ENCODE assay signal across 20 cellular contexts in genomic region chr20:44517454-44517853, GRCh38. TPM values are rescaled to one million over a fixed set of nuclear protein-coding genes. Genes with fewer than 3 reads are reported as not detected.
DNase-seq lines count a peak whose midpoint lies in the region; ATAC-seq and TF ChIP-seq lines count a peak whose summit lies in the region.
"Had no signal": no experiment of that assay in that cellular context is flagged by ENCODE, and none has a peak within 500 bp of the region (broad histone marks: within the 10 kb centered on the region; RNA-seq: fewer than 3 reads in every experiment).

No MANE protein-coding gene starts in this region.

- H2AFZ ChIP-seq in ACC112 (ENCODE audit: low read length, unreplicated experiment): no peak overlapping the region

- peaks cover 36% of the 10 kb centered on the region for H3K4me1 ChIP-seq in ACC112 (ENCODE audit: control insufficient read depth, insufficient read depth, low read length, unreplicated experiment)
- peaks cover 65% of the 10 kb centered on the region for H3K4me1 ChIP-seq in CD4-positive, alpha-beta memory T cell (ENCODE audit: insufficient read depth, low read length)

- peaks cover 12 to 50% of the 10 kb centered on the region in 2 donors for H3K36me3 Mint-ChIP-seq in CD4-positive, alpha-beta memory T cell
- peaks cover 20% of the 10 kb centered on the region for H3K36me3 Mint-ChIP-seq in brain
- H3K36me3 Mint-ChIP-seq in naive thymus-derived CD8-positive, alpha-beta T cell: peaks cover 4 to 46% (median 9%) of the 10 kb centered on the region in 3 donors

- intact Hi-C loops in CD4-positive, alpha-beta memory T cell (cut with micrococcal nuclease): no loop called here

- H3K36me3 ChIP-seq in ACC112 (ENCODE audit: insufficient read depth, low read length): no peaks in the 10 kb centered on the region
- H3K36me3 ChIP-seq in CD4-positive, alpha-beta memory T cell (ENCODE audit: insufficient read depth, low read length): peaks cover 10% of the 10 kb centered on the region
- H3K36me3 ChIP-seq: colonic mucosa had no signal

- TF ChIP-seq CTCF in brain (conservative IDR thresholded peaks at IDR 0.05): no peak

- no peak for ATAC-seq in naive thymus-derived CD8-positive, alpha-beta T cell
- no peak for ATAC-seq in GM21576 (IDR thresholded peaks at IDR 0.05; ENCODE audit: unreplicated experiment)
- ATAC-seq: SK-N-SH treated with all-trans-retinoic acid at 6 μM for 48 hours had no signal

- POLR2A ChIA-PET in CD4-positive, alpha-beta memory T cell (lab: Charles Lee; ENCODE audit: partially characterized antibody): interaction anchor here (1.0 kb wide), 1 partner anchor 8 kb away, joined by 3 read pairs; no protein-coding TSS in a partner anchor
- POLR2A ChIA-PET in naive thymus-derived CD8-positive, alpha-beta T cell (lab: Charles Lee): no interaction called here

- peak overlapping the region in 6 of 7 donors; percentile 19 to 83 (median 73) for H3K27ac Mint-ChIP-seq in CD4-positive, alpha-beta memory T cell
- H3K27ac Mint-ChIP-seq in brain: peak overlapping the region in 4 of 5 experiments; percentile 9 to 17 (median 15)
- H3K27ac Mint-ChIP-seq in naive thymus-derived CD8-positive, alpha-beta T cell: peak overlapping the region; percentile 30 to 92 (median 80)

- peak overlapping the region; percentile 48 for H3K27ac ChIP-seq in ACC112 (ENCODE audit: low read depth, low read length)
- H3K27ac ChIP-seq in CD4-positive, alpha-beta memory T cell (ENCODE audit: low read depth, low read length): peak overlapping the region; percentile 23
- H3K27ac ChIP-seq: colonic mucosa had no signal

- no peaks in the 10 kb centered on the region for H3K9me3 Mint-ChIP-seq in CD4-positive, alpha-beta memory T cell
- no peaks in the 10 kb centered on the region for H3K9me3 Mint-ChIP-seq in brain
- no peaks in the 10 kb centered on the region for H3K9me3 Mint-ChIP-seq in naive thymus-derived CD8-positive, alpha-beta T cell
- H3K9me3 Mint-ChIP-seq: neural crest cell had no signal

- peaks cover 43 to 88% (median 65%) of the 10 kb centered on the region in 4 donors for H3K4me1 Mint-ChIP-seq in CD4-positive, alpha-beta memory T cell
- H3K4me1 Mint-ChIP-seq in brain: peaks cover 66% of the 10 kb centered on the region
- H3K4me1 Mint-ChIP-seq in naive thymus-derived CD8-positive, alpha-beta T cell: peaks cover 32 to 85% (median 80%) of the 10 kb centered on the region in 4 donors

- no peaks in the 10 kb centered on the region for H3K27me3 ChIP-seq in ACC112 (ENCODE audit: insufficient read depth, low read length)
- no peaks in the 10 kb centered on the region for H3K27me3 ChIP-seq in CD4-positive, alpha-beta memory T cell (ENCODE audit: insufficient read depth, low read length)
- H3K27me3 ChIP-seq: ascending aorta, colonic mucosa had no signal

- H3K27me3 Mint-ChIP-seq in CD4-positive, alpha-beta memory T cell: no peaks in the 10 kb centered on the region
- peaks cover 8% of the 10 kb centered on the region for H3K27me3 Mint-ChIP-seq in brain
- no peaks in the 10 kb centered on the region for H3K27me3 Mint-ChIP-seq in naive thymus-derived CD8-positive, alpha-beta T cell

- DNase-seq in CD4-positive, alpha-beta memory T cell: no peak
- DNase-seq in naive thymus-derived CD8-positive, alpha-beta T cell: no peak
- DNase-seq in foreskin melanocyte (no peak), HT-29 (ENCODE audit: low spot score) (no peak), SK-N-DZ (ENCODE audit: low spot score) (no peak)
- DNase-seq: activated effector memory CD4-positive, alpha-beta T cell treated with anti-CD3 and anti-CD28 coated beads, Interleukin-2, amount 50 U/mL, for 16 hours; colonic mucosa; Kasumi-1; NCI-H1105; NCI-H2107; NCI-H510A treated with DMSO at 0.1 percent for 48 hours; RPMI8226; T-helper 9 cell had no signal

- peak overlapping the region in 4 of 8 donors; percentile 9 to 32 (median 18) for H3K4me3 Mint-ChIP-seq in CD4-positive, alpha-beta memory T cell
- H3K4me3 Mint-ChIP-seq in brain: peak overlapping the region in 4 of 5 experiments; percentile 15 to 75 (median 26)
- peak overlapping the region in 8 of 10 donors; percentile 4 to 83 (median 42) for H3K4me3 Mint-ChIP-seq in naive thymus-derived CD8-positive, alpha-beta T cell

- CTCF ChIA-PET in CD4-positive, alpha-beta memory T cell (lab: Charles Lee; ENCODE audit: partially characterized antibody): no interaction called here

- peaks cover 88% of the 10 kb centered on the region for H3K79me2 ChIP-seq in ACC112 (ENCODE audit: control insufficient read depth, insufficient read depth, low read length, unreplicated experiment)

- H3K4me3 ChIP-seq in ACC112 (ENCODE audit: low read depth, low read length): no peak overlapping the region
- no peak overlapping the region for H3K4me3 ChIP-seq in CD4-positive, alpha-beta memory T cell (ENCODE audit: low read length in 2 of 2)
- H3K4me3 ChIP-seq: ascending aorta, colonic mucosa, thoracic aorta had no signal

- H3K9me3 ChIP-seq in CD4-positive, alpha-beta memory T cell (ENCODE audit: control insufficient read depth in 1 of 2, low read length in 2 of 2): no peaks in the 10 kb centered on the region
- H3K9me3 ChIP-seq: ascending aorta, colonic mucosa, thoracic aorta had no signal

RNA-seq across cellular contexts. Expression of gene SERINC3, which starts 4.4 kb away (rescaled TPM):
- 10 to 100 TPM; 84.8 to 90.1 TPM for total RNA-seq in CD4-positive, alpha-beta memory T cell
- polyA plus RNA-seq in CD4-positive, alpha-beta memory T cell: 100 to 1,000 TPM; 184 to 212 TPM
- polyA plus RNA-seq in brain (ENCODE audit: insufficient read depth, low read depth, low replicate concordance): 104 TPM
- total RNA-seq in naive thymus-derived CD8-positive, alpha-beta T cell: 10 to 100 TPM; 82.0 to 94.6 TPM
- polyA plus RNA-seq in naive thymus-derived CD8-positive, alpha-beta T cell: 100 to 1,000 TPM; 163 to 207 (median 173) TPM
- 61.4 and 74.3 TPM in 2 replicates for total RNA-seq in HT-29 (2014; rRNA removed; shearing (Covaris generic))
- 36.5 and 36.8 TPM in 2 replicates for polyA plus RNA-seq in SK-N-DZ (2014; cell fraction: cytosol; rRNA removed)
- polyA plus RNA-seq in SK-N-DZ (2014; cell fraction: nucleus; rRNA removed): 16.3 and 19.1 TPM in 2 replicates

RNA-seq across cellular contexts. Expression of gene TTPAL, which starts 41.8 kb away (rescaled TPM):
- 10 to 100 TPM; 17.5 to 18.9 TPM for total RNA-seq in CD4-positive, alpha-beta memory T cell
- polyA plus RNA-seq in CD4-positive, alpha-beta memory T cell: 10 to 100 TPM in 1 of 2 donors, 1 to 10 TPM in 1; 5.7 to 12.3 TPM
- 8.4 TPM for polyA plus RNA-seq in brain (ENCODE audit: insufficient read depth, low read depth, low replicate concordance)
- 10 to 100 TPM; 17.4 to 19.3 TPM for total RNA-seq in naive thymus-derived CD8-positive, alpha-beta T cell
- 10 to 100 TPM; 10.5 to 15.3 (median 15.3) TPM for polyA plus RNA-seq in naive thymus-derived CD8-positive, alpha-beta T cell
- 4.7 and 4.8 TPM in 2 replicates for total RNA-seq in HT-29 (2014; rRNA removed; shearing (Covaris generic))
- polyA plus RNA-seq in SK-N-DZ (2014; cell fraction: cytosol; rRNA removed): 6.0 and 7.7 TPM in 2 replicates
- 3.3 and 7.7 TPM in 2 replicates for polyA plus RNA-seq in SK-N-DZ (2014; cell fraction: nucleus; rRNA removed)

Comparison
In these comparisons a context has a peak if more than half of its experiments do, and no peak if none do; other contexts are left out.
1. H3K27ac Mint-ChIP-seq: peak in every context shown above with its lines; median percentile 80 in naive thymus-derived CD8-positive, alpha-beta T cell; 73 in CD4-positive, alpha-beta memory T cell; 15 in brain.